ENCODE assay signal across 28 cellular contexts in the genomic region with DNA sequence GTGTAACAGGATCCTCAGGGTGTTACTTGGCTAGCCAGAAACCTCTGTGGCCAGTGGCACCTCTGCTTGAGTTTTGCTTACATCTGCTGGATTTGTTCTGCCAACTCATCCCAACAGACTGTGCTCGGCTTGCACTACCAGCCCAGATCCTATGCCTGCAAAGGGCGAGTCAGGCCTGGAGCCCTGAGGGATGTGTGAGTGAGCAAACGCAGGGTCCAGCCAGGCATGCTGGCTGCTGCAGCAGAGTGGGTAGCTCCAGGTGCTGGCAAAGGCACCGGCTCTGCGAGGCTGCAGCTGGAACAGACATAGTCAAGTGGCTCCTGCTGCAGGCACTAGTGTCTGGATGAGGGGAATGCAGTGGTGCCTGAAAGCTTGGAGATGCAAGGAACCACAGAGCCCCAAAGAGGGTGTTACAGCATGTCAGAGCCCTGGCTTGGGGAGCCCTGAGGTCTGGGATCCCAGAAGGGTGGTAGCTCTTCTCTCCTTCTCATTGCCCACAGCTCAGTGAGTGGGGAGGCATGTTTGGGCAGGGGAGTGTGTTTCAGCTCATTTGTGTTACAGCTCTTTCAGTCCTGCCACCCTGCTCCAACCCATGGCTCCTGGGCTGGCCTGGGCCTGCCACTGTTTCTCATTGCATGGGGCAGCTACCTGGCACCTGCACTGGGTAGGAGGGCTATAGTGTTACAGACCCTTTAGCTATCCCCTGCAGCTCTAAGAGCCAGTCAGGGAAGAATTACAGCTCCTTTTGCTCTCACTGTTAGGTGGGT.
A peak's percentile ranks its signal among the peaks of the same experiment; 100 is the strongest.
DNase-seq lines count a peak whose midpoint lies in the region; ATAC-seq, FAIRE-seq and TF ChIP-seq lines count a peak whose summit lies in the region.
"Had no signal": no experiment of that assay in that cellular context is flagged by ENCODE, and none has a peak within 500 bp of the region (broad histone marks: within the 10 kb centered on the region; RNA-seq: fewer than 3 reads in every experiment).

No MANE protein-coding gene starts in this region.

- no peak overlapping the region for H3K4me2 ChIP-seq in GM23338
- no peak overlapping the region for H3K4me2 ChIP-seq in keratinocyte (ENCODE audit: control insufficient read depth, extremely low read depth, insufficient read depth, low read depth, low read length)
- H3K4me2 ChIP-seq: BLaER1 had no signal

- H3K27me3 ChIP-seq in GM23338 (ENCODE audit: insufficient read depth) (no peaks in the 10 kb centered on the region), keratinocyte (ENCODE audit: control insufficient read depth, extremely low read depth, insufficient read depth, low read length) (no peaks in the 10 kb centered on the region), BE2C (no peaks in the 10 kb centered on the region), spleen (replicated peaks in 1 of 7) (no peaks in the 10 kb centered on the region)
- H3K27me3 ChIP-seq: BLaER1, gastroesophageal sphincter, sigmoid colon had no signal

- no peaks in the 10 kb centered on the region for H3K4me1 Mint-ChIP-seq in GM23338
- H3K4me1 Mint-ChIP-seq: activated CD4-positive, alpha-beta T cell treated with anti-CD3 and anti-CD28 coated beads for 36 hours; activated naive CD8-positive, alpha-beta T cell treated with anti-CD3 and anti-CD28 coated beads for 36 hours; central memory CD8-positive, alpha-beta T cell; naive thymus-derived CD4-positive, alpha-beta T cell had no signal

- H4K20me1 ChIP-seq in GM23338 (replicated peaks; ENCODE audit: insufficient read depth) (no peaks in the 10 kb centered on the region), keratinocyte (ENCODE audit: control insufficient read depth, extremely low read depth, insufficient read depth, low read length) (no peaks in the 10 kb centered on the region)
- H4K20me1 ChIP-seq: BLaER1 had no signal

- H2AFZ ChIP-seq in GM23338 (0 out of 2 replicates have a peak overlapping the region, but pooled peaks have one; percentile 10), keratinocyte (ENCODE audit: control insufficient read depth, low read length) (peak overlapping the region; percentile 59)

- WGBS in spleen, 5 donors: 75 to 94% (median 91%) methylated on average over 3 to 5 of the region's 5 CpGs

- dilution Hi-C loops in keratinocyte (cut with MboI; ENCODE audit: extremely low pct_ligation_motif_present, low sequenced_read_pairs): no loop called here

- H3K79me2 ChIP-seq in GM23338 (replicated peaks; ENCODE audit: insufficient read depth) (no peaks in the 10 kb centered on the region), keratinocyte (ENCODE audit: control insufficient read depth, insufficient read depth, low read length) (no peaks in the 10 kb centered on the region)

- intact Hi-C loops in spleen (cut with DNase I; ENCODE audit: low total_unique reads): no loop called here

- TF ChIP-seq CTCF in GM23338 (conservative IDR thresholded peaks at IDR 0.05; ENCODE audit: low read depth in 2 of 2) (no peak), keratinocyte (optimal IDR thresholded peaks at IDR 0.05 in 1 of 3, IDR thresholded peaks at IDR 0.05 in 1 of 3, conservative IDR thresholded peaks at IDR 0.05 in 1 of 3; ENCODE audit: extremely low read depth in 1 of 3, insufficient read depth in 2 of 3, low read length in 3 of 3) (no peak), BE2C (IDR thresholded peaks at IDR 0.05; ENCODE audit: low read depth, low read length) (no peak), spleen (IDR thresholded peaks at IDR 0.05 in 8 of 11, conservative IDR thresholded peaks at IDR 0.05 in 3 of 11) (no peak)

- H3K36me3 ChIP-seq in GM23338 (ENCODE audit: insufficient read depth) (no peaks in the 10 kb centered on the region), keratinocyte (ENCODE audit: control insufficient read depth in 2 of 2, extremely low read depth in 1 of 2, insufficient read depth in 2 of 2, low read length in 2 of 2) (no peaks in the 10 kb centered on the region), BE2C (no peaks in the 10 kb centered on the region), spleen (no peaks in the 10 kb centered on the region)
- H3K36me3 ChIP-seq: BLaER1, gastroesophageal sphincter, sigmoid colon had no signal

- H3K4me1 ChIP-seq in GM23338 (ENCODE audit: insufficient read depth) (no peaks in the 10 kb centered on the region), keratinocyte (ENCODE audit: control insufficient read depth, extremely low read depth, insufficient read depth, low read length) (no peaks in the 10 kb centered on the region), BE2C (no peaks in the 10 kb centered on the region), spleen (no peaks in the 10 kb centered on the region)
- H3K4me1 ChIP-seq: BLaER1, gastroesophageal sphincter, psoas muscle, sigmoid colon had no signal

- no peaks in the 10 kb centered on the region for H3K9me1 ChIP-seq in keratinocyte (ENCODE audit: control insufficient read depth, extremely low read depth, insufficient read depth, low read length)

- peaks cover 4% of the 10 kb centered on the region; the same call in 2 of the 3 replicates for H3K36me3 Mint-ChIP-seq in GM23338 (ENCODE audit: low read depth)
- H3K36me3 Mint-ChIP-seq: activated naive CD8-positive, alpha-beta T cell treated with anti-CD3 and anti-CD28 coated beads for 36 hours had no signal

- 0 out of 2 replicates have a peak, but pooled peaks cover 3% of the 10 kb centered on the region for H3K9me2 ChIP-seq in GM23338 (ENCODE audit: insufficient read depth)

- ATAC-seq in GM23338 (no peak), HG03108 (IDR thresholded peaks at IDR 0.05; ENCODE audit: unreplicated experiment) (no peak), GM19463 (IDR thresholded peaks at IDR 0.05; ENCODE audit: unreplicated experiment) (no peak)
- ATAC-seq: activated CD4-positive, alpha-beta T cell treated with anti-CD3 and anti-CD28 coated beads for 36 hours; gastroesophageal sphincter; HCT116; naive thymus-derived CD4-positive, alpha-beta T cell; psoas muscle had no signal

- H3K9ac ChIP-seq in keratinocyte (ENCODE audit: control insufficient read depth, extremely low read depth, insufficient read depth, low read length): no peak overlapping the region
- H3K9ac ChIP-seq: BLaER1 had no signal

- DNase-seq in GM23338 (ENCODE audit: low spot score): no peak
- DNase-seq in NCI-H1092 treated with DMSO at 0.1 percent for 48 hours (lab: John Stamatoyannopoulos, UW): peak; percentile 33
- peak; percentile 12 for DNase-seq in T1000 (lab: John Stamatoyannopoulos, UW)
- no peak for DNase-seq in keratinocyte (ENCODE audit: low read depth, low spot score)
- DNase-seq in BE2C: no peak
- DNase-seq in spleen: no peak
- DNase-seq: activated CD4-positive, alpha-beta T cell treated with anti-CD3 and anti-CD28 coated beads for 36 hours; activated effector memory CD4-positive, alpha-beta T cell treated with Interleukin-2 at 50 U/mL for 16 hours; activated naive CD8-positive, alpha-beta T cell treated with anti-CD3 and anti-CD28 coated beads for 36 hours; dermis blood vessel endothelial cell; hypothalamus; midbrain; naive thymus-derived CD4-positive, alpha-beta T cell; NCI-H187 treated with DMSO at 0.1 percent for 48 hours; NCI-H748 treated with DMSO at 0.1 percent for 48 hours; occipital lobe; psoas muscle; sigmoid colon; stimulated activated CD4-positive, alpha-beta T cell treated with anti-CD3 and anti-CD28 coated beads, Interleukin-15, amount 100 ng/mL, for 24 hours had no signal

- H3F3A ChIP-seq in GM23338 (replicated peaks; ENCODE audit: low read depth): no peaks in the 10 kb centered on the region

- TF ChIP-seq POLR2A in spleen (IDR thresholded peaks at IDR 0.05): no peak

- H3K9me3 ChIP-seq in keratinocyte (ENCODE audit: control insufficient read depth, low read depth, low read length) (no peaks in the 10 kb centered on the region), BE2C (no peaks in the 10 kb centered on the region), spleen (peaks cover 0 to 26% (median 16%) of the 10 kb centered on the region in 8 donors)
- H3K9me3 ChIP-seq: gastroesophageal sphincter, psoas muscle, sigmoid colon had no signal

- no peak for FAIRE-seq in keratinocyte (lab: Jason Lieb, UNC)
- FAIRE-seq: astrocyte, G401.6 had no signal

- H3K27ac ChIP-seq in GM23338 (ENCODE audit: low read depth): no peak overlapping the region
- no peak overlapping the region for H3K27ac ChIP-seq in keratinocyte (ENCODE audit: control insufficient read depth, insufficient read depth, low read length)
- H3K27ac ChIP-seq in spleen: no peak overlapping the region
- H3K27ac ChIP-seq: BLaER1, gastroesophageal sphincter, psoas muscle, sigmoid colon had no signal

- no peaks in the 10 kb centered on the region for H3K27me3 Mint-ChIP-seq in GM23338 (ENCODE audit: insufficient read depth, low read depth, poor library complexity)
- H3K27me3 Mint-ChIP-seq: activated CD4-positive, alpha-beta T cell treated with anti-CD3 and anti-CD28 coated beads for 36 hours; activated naive CD8-positive, alpha-beta T cell treated with anti-CD3 and anti-CD28 coated beads for 36 hours; central memory CD8-positive, alpha-beta T cell; naive thymus-derived CD4-positive, alpha-beta T cell; stimulated activated naive CD8-positive, alpha-beta T cell treated with anti-CD3 and anti-CD28 coated beads, Interleukin-15, Interleukin-2, amounts not matched to agents 100 ng/mL and 50 ng/mL, for 24 hours had no signal

- H3K4me3 ChIP-seq in GM23338: no peak overlapping the region
- no peak overlapping the region for H3K4me3 ChIP-seq in keratinocyte (ENCODE audit: control insufficient read depth in 2 of 3, extremely low read depth in 1 of 3, insufficient read depth in 2 of 3, low read depth in 1 of 3, low read length in 3 of 3)
- no peak overlapping the region for H3K4me3 ChIP-seq in BE2C (ENCODE audit: low read depth, low read length)
- no peak overlapping the region for H3K4me3 ChIP-seq in spleen
- H3K4me3 ChIP-seq: BLaER1, gastroesophageal sphincter, psoas muscle, sigmoid colon had no signal

- H3K27ac Mint-ChIP-seq in GM23338: no peak overlapping the region
- H3K27ac Mint-ChIP-seq: activated CD4-positive, alpha-beta T cell treated with anti-CD3 and anti-CD28 coated beads for 36 hours; activated naive CD8-positive, alpha-beta T cell treated with anti-CD3 and anti-CD28 coated beads for 36 hours; naive thymus-derived CD4-positive, alpha-beta T cell; stimulated activated naive CD8-positive, alpha-beta T cell treated with anti-CD3 and anti-CD28 coated beads, Interleukin-15, Interleukin-2, amounts not matched to agents 100 ng/mL and 50 ng/mL, for 24 hours had no signal

- no peak overlapping the region for H3K4me3 Mint-ChIP-seq in GM23338
- H3K4me3 Mint-ChIP-seq: activated CD4-positive, alpha-beta T cell treated with anti-CD3 and anti-CD28 coated beads for 36 hours; activated naive CD8-positive, alpha-beta T cell treated with anti-CD3 and anti-CD28 coated beads for 36 hours; central memory CD8-positive, alpha-beta T cell; naive thymus-derived CD4-positive, alpha-beta T cell; stimulated activated naive CD8-positive, alpha-beta T cell treated with anti-CD3 and anti-CD28 coated beads, Interleukin-15, Interleukin-2, amounts not matched to agents 100 ng/mL and 50 ng/mL, for 24 hours had no signal

- peaks cover 9% of the 10 kb centered on the region; the same call in 2 of the 3 replicates for H3K9me3 Mint-ChIP-seq in GM23338

Comparison
In these comparisons a context has a peak if more than half of its experiments do, and no peak if none do; other contexts are left out.
1. DNase-seq: peak in NCI-H1092 treated with DMSO at 0.1 percent for 48 hours (single experiment) and T1000 (single experiment); none in GM23338 (single experiment), keratinocyte (single experiment), BE2C (single experiment) and spleen (single experiment).